1 cellular context compared by ENCODE assay signal in genomic region chr19:7224205-7224833, GRCh38.
A peak's percentile ranks its signal among the peaks of the same experiment; 100 is the strongest.
TF ChIP-seq lines count a peak whose summit lies in the region.

No MANE protein-coding gene starts in this region.

TF ChIP-seq in liver, 16 proteins besides CTCF, POLR2A, EP300 and RAD21 (continued from another document):
- peak; percentile 41 for TF ChIP-seq REST (IDR thresholded peaks at IDR 0.05)
TF ChIP-seq in liver: peak in this region for 10.
